Comparison of ENCODE assay signal across 1 cellular context in genomic region chr1:109041614-109042473, GRCh38.
TF ChIP-seq lines count a peak whose summit lies in the region.

Gene WDR47 (minus strand): TSS chr1:109042102. CDS start chr1:109023512, 18,590 bp downstream.

TF ChIP-seq in WTC11, 78 proteins besides CTCF, POLR2A, EP300 and RAD21 (continued from another document):
- TF ChIP-seq, protein P1, sequence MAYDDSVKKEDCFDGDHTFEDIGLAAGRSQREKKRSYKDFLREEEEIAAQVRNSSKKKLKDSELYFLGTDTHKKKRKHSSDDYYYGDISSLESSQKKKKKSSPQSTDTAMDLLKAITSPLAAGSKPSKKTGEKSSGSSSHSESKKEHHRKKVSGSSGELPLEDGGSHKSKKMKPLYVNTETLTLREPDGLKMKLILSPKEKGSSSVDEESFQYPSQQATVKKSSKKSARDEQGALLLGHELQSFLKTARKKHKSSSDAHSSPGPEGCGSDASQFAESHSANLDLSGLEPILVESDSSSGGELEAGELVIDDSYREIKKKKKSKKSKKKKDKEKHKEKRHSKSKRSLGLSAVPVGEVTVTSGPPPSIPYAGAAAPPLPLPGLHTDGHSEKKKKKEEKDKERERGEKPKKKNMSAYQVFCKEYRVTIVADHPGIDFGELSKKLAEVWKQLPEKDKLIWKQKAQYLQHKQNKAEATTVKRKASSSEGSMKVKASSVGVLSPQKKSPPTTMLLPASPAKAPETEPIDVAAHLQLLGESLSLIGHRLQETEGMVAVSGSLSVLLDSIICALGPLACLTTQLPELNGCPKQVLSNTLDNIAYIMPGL (CRISPR knock-in tag; IDR thresholded peaks at IDR 0.05) = peak; percentile 48; the same call in 1 of the 2 replicates
- 0 out of 2 replicates have a peak, but pooled peaks have one; percentile 27 for TF ChIP-seq MYBL2 (CRISPR knock-in tag; IDR thresholded peaks at IDR 0.05)
- TF ChIP-seq ZNF671 (CRISPR knock-in tag; IDR thresholded peaks at IDR 0.05) = no peak
- TF ChIP-seq, protein P2, sequence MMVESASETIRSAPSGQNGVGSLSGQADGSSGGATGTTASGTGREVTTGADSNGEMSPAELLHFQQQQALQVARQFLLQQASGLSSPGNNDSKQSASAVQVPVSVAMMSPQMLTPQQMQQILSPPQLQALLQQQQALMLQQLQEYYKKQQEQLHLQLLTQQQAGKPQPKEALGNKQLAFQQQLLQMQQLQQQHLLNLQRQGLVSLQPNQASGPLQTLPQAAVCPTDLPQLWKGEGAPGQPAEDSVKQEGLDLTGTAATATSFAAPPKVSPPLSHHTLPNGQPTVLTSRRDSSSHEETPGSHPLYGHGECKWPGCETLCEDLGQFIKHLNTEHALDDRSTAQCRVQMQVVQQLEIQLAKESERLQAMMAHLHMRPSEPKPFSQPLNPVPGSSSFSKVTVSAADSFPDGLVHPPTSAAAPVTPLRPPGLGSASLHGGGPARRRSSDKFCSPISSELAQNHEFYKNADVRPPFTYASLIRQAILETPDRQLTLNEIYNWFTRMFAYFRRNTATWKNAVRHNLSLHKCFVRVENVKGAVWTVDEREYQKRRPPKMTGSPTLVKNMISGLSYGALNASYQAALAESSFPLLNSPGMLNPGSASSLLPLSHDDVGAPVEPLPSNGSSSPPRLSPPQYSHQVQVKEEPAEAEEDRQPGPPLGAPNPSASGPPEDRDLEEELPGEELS (CRISPR knock-in tag; IDR thresholded peaks at IDR 0.05) = peak; percentile 77
- TF ChIP-seq EMX1 (CRISPR knock-in tag; IDR thresholded peaks at IDR 0.05) = 0 out of 2 replicates have a peak, but pooled peaks have one; percentile 21
- no peak for TF ChIP-seq NR3C1 (CRISPR knock-in tag; conservative IDR thresholded peaks at IDR 0.05; ENCODE audit: low read depth)
- peak; percentile 72; the same call in 1 of the 2 replicates for TF ChIP-seq FOXP1 (CRISPR knock-in tag; IDR thresholded peaks at IDR 0.05; ENCODE audit: borderline replicate concordance)
- TF ChIP-seq, protein P3, sequence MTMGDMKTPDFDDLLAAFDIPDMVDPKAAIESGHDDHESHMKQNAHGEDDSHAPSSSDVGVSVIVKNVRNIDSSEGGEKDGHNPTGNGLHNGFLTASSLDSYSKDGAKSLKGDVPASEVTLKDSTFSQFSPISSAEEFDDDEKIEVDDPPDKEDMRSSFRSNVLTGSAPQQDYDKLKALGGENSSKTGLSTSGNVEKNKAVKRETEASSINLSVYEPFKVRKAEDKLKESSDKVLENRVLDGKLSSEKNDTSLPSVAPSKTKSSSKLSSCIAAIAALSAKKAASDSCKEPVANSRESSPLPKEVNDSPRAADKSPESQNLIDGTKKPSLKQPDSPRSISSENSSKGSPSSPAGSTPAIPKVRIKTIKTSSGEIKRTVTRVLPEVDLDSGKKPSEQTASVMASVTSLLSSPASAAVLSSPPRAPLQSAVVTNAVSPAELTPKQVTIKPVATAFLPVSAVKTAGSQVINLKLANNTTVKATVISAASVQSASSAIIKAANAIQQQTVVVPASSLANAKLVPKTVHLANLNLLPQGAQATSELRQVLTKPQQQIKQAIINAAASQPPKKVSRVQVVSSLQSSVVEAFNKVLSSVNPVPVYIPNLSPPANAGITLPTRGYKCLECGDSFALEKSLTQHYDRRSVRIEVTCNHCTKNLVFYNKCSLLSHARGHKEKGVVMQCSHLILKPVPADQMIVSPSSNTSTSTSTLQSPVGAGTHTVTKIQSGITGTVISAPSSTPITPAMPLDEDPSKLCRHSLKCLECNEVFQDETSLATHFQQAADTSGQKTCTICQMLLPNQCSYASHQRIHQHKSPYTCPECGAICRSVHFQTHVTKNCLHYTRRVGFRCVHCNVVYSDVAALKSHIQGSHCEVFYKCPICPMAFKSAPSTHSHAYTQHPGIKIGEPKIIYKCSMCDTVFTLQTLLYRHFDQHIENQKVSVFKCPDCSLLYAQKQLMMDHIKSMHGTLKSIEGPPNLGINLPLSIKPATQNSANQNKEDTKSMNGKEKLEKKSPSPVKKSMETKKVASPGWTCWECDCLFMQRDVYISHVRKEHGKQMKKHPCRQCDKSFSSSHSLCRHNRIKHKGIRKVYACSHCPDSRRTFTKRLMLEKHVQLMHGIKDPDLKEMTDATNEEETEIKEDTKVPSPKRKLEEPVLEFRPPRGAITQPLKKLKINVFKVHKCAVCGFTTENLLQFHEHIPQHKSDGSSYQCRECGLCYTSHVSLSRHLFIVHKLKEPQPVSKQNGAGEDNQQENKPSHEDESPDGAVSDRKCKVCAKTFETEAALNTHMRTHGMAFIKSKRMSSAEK (CRISPR knock-in tag; IDR thresholded peaks at IDR 0.05; ENCODE audit: borderline replicate concordance) = no peak
- TF ChIP-seq FOXJ3 (CRISPR knock-in tag; IDR thresholded peaks at IDR 0.05; ENCODE audit: borderline replicate concordance) = no peak
- TF ChIP-seq ZNF416 (CRISPR knock-in tag; IDR thresholded peaks at IDR 0.05) = 0 out of 2 replicates have a peak, but pooled peaks have one; percentile 71
- TF ChIP-seq FOXK1 (CRISPR knock-in tag; IDR thresholded peaks at IDR 0.05) = peak; percentile 61; the same call in 1 of the 2 replicates
- no peak for TF ChIP-seq USF2 (CRISPR knock-in tag; IDR thresholded peaks at IDR 0.05)
- 0 out of 2 replicates have a peak, but pooled peaks have one; percentile 67 for TF ChIP-seq ETV6 (CRISPR knock-in tag; IDR thresholded peaks at IDR 0.05)
- 0 out of 2 replicates have a peak, but pooled peaks have one; percentile 51 for TF ChIP-seq IRF1 (CRISPR knock-in tag; IDR thresholded peaks at IDR 0.05)
- TF ChIP-seq, protein P4, sequence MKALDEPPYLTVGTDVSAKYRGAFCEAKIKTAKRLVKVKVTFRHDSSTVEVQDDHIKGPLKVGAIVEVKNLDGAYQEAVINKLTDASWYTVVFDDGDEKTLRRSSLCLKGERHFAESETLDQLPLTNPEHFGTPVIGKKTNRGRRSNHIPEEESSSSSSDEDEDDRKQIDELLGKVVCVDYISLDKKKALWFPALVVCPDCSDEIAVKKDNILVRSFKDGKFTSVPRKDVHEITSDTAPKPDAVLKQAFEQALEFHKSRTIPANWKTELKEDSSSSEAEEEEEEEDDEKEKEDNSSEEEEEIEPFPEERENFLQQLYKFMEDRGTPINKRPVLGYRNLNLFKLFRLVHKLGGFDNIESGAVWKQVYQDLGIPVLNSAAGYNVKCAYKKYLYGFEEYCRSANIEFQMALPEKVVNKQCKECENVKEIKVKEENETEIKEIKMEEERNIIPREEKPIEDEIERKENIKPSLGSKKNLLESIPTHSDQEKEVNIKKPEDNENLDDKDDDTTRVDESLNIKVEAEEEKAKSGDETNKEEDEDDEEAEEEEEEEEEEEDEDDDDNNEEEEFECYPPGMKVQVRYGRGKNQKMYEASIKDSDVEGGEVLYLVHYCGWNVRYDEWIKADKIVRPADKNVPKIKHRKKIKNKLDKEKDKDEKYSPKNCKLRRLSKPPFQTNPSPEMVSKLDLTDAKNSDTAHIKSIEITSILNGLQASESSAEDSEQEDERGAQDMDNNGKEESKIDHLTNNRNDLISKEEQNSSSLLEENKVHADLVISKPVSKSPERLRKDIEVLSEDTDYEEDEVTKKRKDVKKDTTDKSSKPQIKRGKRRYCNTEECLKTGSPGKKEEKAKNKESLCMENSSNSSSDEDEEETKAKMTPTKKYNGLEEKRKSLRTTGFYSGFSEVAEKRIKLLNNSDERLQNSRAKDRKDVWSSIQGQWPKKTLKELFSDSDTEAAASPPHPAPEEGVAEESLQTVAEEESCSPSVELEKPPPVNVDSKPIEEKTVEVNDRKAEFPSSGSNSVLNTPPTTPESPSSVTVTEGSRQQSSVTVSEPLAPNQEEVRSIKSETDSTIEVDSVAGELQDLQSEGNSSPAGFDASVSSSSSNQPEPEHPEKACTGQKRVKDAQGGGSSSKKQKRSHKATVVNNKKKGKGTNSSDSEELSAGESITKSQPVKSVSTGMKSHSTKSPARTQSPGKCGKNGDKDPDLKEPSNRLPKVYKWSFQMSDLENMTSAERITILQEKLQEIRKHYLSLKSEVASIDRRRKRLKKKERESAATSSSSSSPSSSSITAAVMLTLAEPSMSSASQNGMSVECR (CRISPR knock-in tag; IDR thresholded peaks at IDR 0.05; ENCODE audit: borderline replicate concordance) = peak; percentile 66; the same call in 1 of the 2 replicates
